In the genomic region with DNA sequence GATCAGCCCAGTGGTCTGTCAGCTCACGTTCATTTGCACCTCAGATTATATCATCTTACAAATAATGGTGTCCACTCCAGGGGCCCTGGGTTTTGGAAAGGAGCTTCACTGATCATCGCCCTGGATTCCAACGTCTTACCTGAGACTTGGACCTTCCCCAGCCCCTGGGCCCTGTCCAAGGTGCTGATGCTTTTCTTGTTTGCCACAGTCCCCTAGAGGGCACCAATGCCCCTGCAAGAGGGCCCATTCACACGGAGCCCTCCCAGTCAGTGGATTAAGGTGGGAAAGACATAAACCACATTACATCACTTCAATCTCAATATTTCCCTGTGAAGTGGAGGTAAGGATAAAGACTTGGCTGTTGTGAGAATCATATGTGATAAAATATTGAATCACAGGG, we compare ENCODE assay signal across 8 cellular contexts.
A peak's percentile ranks its signal among the peaks of the same experiment; 100 is the strongest.
DNase-seq lines count a peak whose midpoint lies in the region; ATAC-seq, FAIRE-seq and TF ChIP-seq lines count a peak whose summit lies in the region.

No MANE protein-coding gene starts in this region.

- intact Hi-C loops in PC-9 (cut with micrococcal nuclease; ENCODE audit: unreplicated experiment) (no loop called here), endothelial cell of umbilical vein (cut with micrococcal nuclease) (loop anchor here (1.0 kb wide), 1 partner anchor 91 kb away; no protein-coding TSS in a partner anchor)

- TF ChIP-seq CTCF in PC-9 (conservative IDR thresholded peaks at IDR 0.05), result peak; percentile 60
- TF ChIP-seq CTCF in endothelial cell of umbilical vein (IDR thresholded peaks at IDR 0.05; ENCODE audit: extremely low read depth in 1 of 2, insufficient read depth in 1 of 2, low read depth in 1 of 2, low read length in 2 of 2), result peak; percentile 57 to 70

- H3K4me3 Mint-ChIP-seq in activated T-helper 17 cell treated with anti-CD3 and anti-CD28 coated beads, Interleukin-2, amount 50 U/mL, for 72 hours, result no peak overlapping the region

- H3K27me3 ChIP-seq in PC-9 (ENCODE audit: insufficient read depth, low read depth) (peaks cover 43% of the 10 kb centered on the region), endothelial cell of umbilical vein (ENCODE audit: control insufficient read depth in 2 of 2, insufficient read depth in 2 of 2, low read length in 2 of 2) (no peaks in the 10 kb centered on the region)

- no peaks in the 10 kb centered on the region for H3K9me1 ChIP-seq in endothelial cell of umbilical vein (replicated peaks; ENCODE audit: control insufficient read depth, extremely low read depth, insufficient read depth, low read length)

- POLR2A ChIA-PET in PC-9 (lab: Charles Lee; ENCODE audit: unreplicated experiment) (no interaction called here), endothelial cell of umbilical vein (lab: Charles Lee) (no interaction called here)

- H2AFZ ChIP-seq in PC-9 (no peak overlapping the region), endothelial cell of umbilical vein (ENCODE audit: low read depth, low read length) (no peak overlapping the region)

- H3K9me3 ChIP-seq in PC-9 (ENCODE audit: insufficient read depth, low read depth) (no peaks in the 10 kb centered on the region), endothelial cell of umbilical vein (replicated peaks; ENCODE audit: control insufficient read depth, insufficient read depth, low read length) (no peaks in the 10 kb centered on the region)

- H3K4me2 ChIP-seq in PC-9 (no peak overlapping the region), endothelial cell of umbilical vein (ENCODE audit: insufficient read depth, low read length) (no peak overlapping the region)

- no peak overlapping the region for H3K9ac ChIP-seq in endothelial cell of umbilical vein (replicated peaks; ENCODE audit: extremely low read depth, insufficient read depth, low read length)

- no peak overlapping the region for H3K4me3 ChIP-seq in PC-9
- no peak overlapping the region for H3K4me3 ChIP-seq in endothelial cell of umbilical vein (replicated peaks in 1 of 3; ENCODE audit: insufficient read depth in 1 of 3, low read depth in 1 of 3, low read length in 3 of 3)

- TF ChIP-seq POLR2A in endothelial cell of umbilical vein (IDR thresholded peaks at IDR 0.05; ENCODE audit: low read depth, low read length), result no peak

- H3K36me3 Mint-ChIP-seq in activated T-helper 17 cell treated with anti-CD3 and anti-CD28 coated beads, Interleukin-2, amount 50 U/mL, for 72 hours (ENCODE audit: low read depth), result no peaks in the 10 kb centered on the region

- dilution Hi-C loops in endothelial cell of umbilical vein (cut with MboI; ENCODE audit: extremely low pct_ligation_motif_present, low sequenced_read_pairs), result no loop called here

- H3K4me1 Mint-ChIP-seq in activated T-helper 17 cell treated with anti-CD3 and anti-CD28 coated beads, Interleukin-2, amount 50 U/mL, for 72 hours, result no peaks in the 10 kb centered on the region

- H3K27ac ChIP-seq in PC-9 (no peak overlapping the region), endothelial cell of umbilical vein (ENCODE audit: insufficient read depth, low read depth, low read length) (no peak overlapping the region)

- no peak overlapping the region for H3K27ac Mint-ChIP-seq in activated T-helper 17 cell treated with anti-CD3 and anti-CD28 coated beads, Interleukin-2, amount 50 U/mL, for 72 hours

- H4K20me1 ChIP-seq in PC-9 (ENCODE audit: insufficient read depth), result no peaks in the 10 kb centered on the region
- H4K20me1 ChIP-seq in endothelial cell of umbilical vein (replicated peaks; ENCODE audit: control insufficient read depth, extremely low read depth, insufficient read depth, low read length), result no peaks in the 10 kb centered on the region

- DNase-seq in stimulated activated CD4-positive, alpha-beta T cell treated with anti-CD3 and anti-CD28 coated beads, Interleukin-12 subunit alpha, Interleukin-12 subunit beta, amount 100 ng/mL, for 48 hours (ENCODE audit: low read depth in 2 of 3, low spot score in 1 of 3), result peak in 2 of 3 donors; percentile 10 to 16
- no peak for DNase-seq in stimulated activated CD4-positive, alpha-beta T cell treated with anti-CD3 and anti-CD28 coated beads, Interleukin-12 subunit alpha, Interleukin-12 subunit beta, amount 100 ng/mL, for 4 hours
- DNase-seq in PC-9 (peak; percentile 46 to 49), endothelial cell of umbilical vein (ENCODE audit: low read depth, low spot score) (peak; percentile 60)
- peak; percentile 20 to 40 for DNase-seq in stimulated activated CD4-positive, alpha-beta T cell treated with anti-CD3 and anti-CD28 coated beads, Interleukin-2, amount 100 ng/mL, for 24 hours
- no peak for DNase-seq in effector CD4-positive, alpha-beta T cell

- H3K9me3 Mint-ChIP-seq in activated T-helper 17 cell treated with anti-CD3 and anti-CD28 coated beads, Interleukin-2, amount 50 U/mL, for 72 hours, result no peaks in the 10 kb centered on the region

- no peaks in the 10 kb centered on the region for H3K4me1 ChIP-seq in PC-9 (replicated peaks; ENCODE audit: insufficient read depth)
- H3K4me1 ChIP-seq in endothelial cell of umbilical vein (ENCODE audit: control insufficient read depth, extremely low read depth, insufficient read depth, low read length), result peaks cover 17% of the 10 kb centered on the region

- H3F3A ChIP-seq in PC-9 (ENCODE audit: insufficient read depth, low read depth), result no peaks in the 10 kb centered on the region

- ATAC-seq in HG03457 (IDR thresholded peaks at IDR 0.05; ENCODE audit: unreplicated experiment), result no peak
- ATAC-seq in activated T-helper 17 cell treated with anti-CD3 and anti-CD28 coated beads, Interleukin-2, amount 50 U/mL, for 72 hours (replicated peaks), result no peak

- peak; percentile 70 for FAIRE-seq in endothelial cell of umbilical vein (lab: Jason Lieb, UNC)

- CTCF ChIA-PET in PC-9 (lab: Charles Lee), result no interaction called here
- CTCF ChIA-PET in endothelial cell of umbilical vein (lab: Charles Lee), result interaction anchor here (0.6 to 1.6 kb wide), 4 partner anchors 47 to 91 kb away, joined by 3 to 6 read pairs (median 4); no protein-coding TSS in a partner anchor

- H3K79me2 ChIP-seq in PC-9 (ENCODE audit: low read depth) (no peaks in the 10 kb centered on the region), endothelial cell of umbilical vein (ENCODE audit: control insufficient read depth, insufficient read depth, low read length) (no peaks in the 10 kb centered on the region)

- H3K9me2 ChIP-seq in PC-9 (ENCODE audit: insufficient read depth), result no peaks in the 10 kb centered on the region

- BruUV-seq in PC-9 (replicated peaks; lab: Mats Ljungman, UMichigan), result no TSS peak
- no TSS peak for BruUV-seq in endothelial cell of umbilical vein (replicated peaks; lab: Mats Ljungman, UMichigan)

- H3K27me3 Mint-ChIP-seq in activated T-helper 17 cell treated with anti-CD3 and anti-CD28 coated beads, Interleukin-2, amount 50 U/mL, for 72 hours, result peaks cover 22% of the 10 kb centered on the region

- H3K36me3 ChIP-seq in PC-9 (ENCODE audit: low read depth) (no peaks in the 10 kb centered on the region), endothelial cell of umbilical vein (ENCODE audit: control insufficient read depth in 2 of 2, extremely low read depth in 1 of 2, insufficient read depth in 2 of 2, low read length in 2 of 2) (no peaks in the 10 kb centered on the region)

TF ChIP-seq in endothelial cell of umbilical vein, 7 proteins besides CTCF, POLR2A, EP300 and RAD21:
- TF ChIP-seq MYC (IDR thresholded peaks at IDR 0.05; ENCODE audit: low read depth, low read length), result no peak
- TF ChIP-seq EZH2 (IDR thresholded peaks at IDR 0.05; ENCODE audit: borderline replicate concordance, low read depth, low read length, severe bottlenecking), result no peak
- TF ChIP-seq FOS (IDR thresholded peaks at IDR 0.05; ENCODE audit: borderline replicate concordance, insufficient read depth, low read length), result no peak
- no peak for TF ChIP-seq GATA2 (IDR thresholded peaks at IDR 0.05; ENCODE audit: insufficient read depth, insufficient read length, low read depth, low read length)
- TF ChIP-seq JUN (IDR thresholded peaks at IDR 0.05; ENCODE audit: borderline replicate concordance, insufficient read depth, insufficient read length, low read depth), result no peak
- TF ChIP-seq, protein P1, sequence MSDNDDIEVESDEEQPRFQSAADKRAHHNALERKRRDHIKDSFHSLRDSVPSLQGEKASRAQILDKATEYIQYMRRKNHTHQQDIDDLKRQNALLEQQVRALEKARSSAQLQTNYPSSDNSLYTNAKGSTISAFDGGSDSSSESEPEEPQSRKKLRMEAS (IDR thresholded peaks at IDR 0.05; ENCODE audit: insufficient read depth, insufficient read length), result no peak
- no peak for TF ChIP-seq POLR2AphosphoS5 (IDR thresholded peaks at IDR 0.05; ENCODE audit: insufficient read depth, low read depth, low read length)

Comparison
In these comparisons a context has a peak if more than half of its experiments do, and no peak if none do; other contexts are left out.
1. DNase-seq: peak in stimulated activated CD4-positive, alpha-beta T cell treated with anti-CD3 and anti-CD28 coated beads, Interleukin-12 subunit alpha, Interleukin-12 subunit beta, amount 100 ng/mL, for 48 hours (2 of 3), PC-9 (2 of 2), endothelial cell of umbilical vein (single experiment) and stimulated activated CD4-positive, alpha-beta T cell treated with anti-CD3 and anti-CD28 coated beads, Interleukin-2, amount 100 ng/mL, for 24 hours (2 of 2); none in stimulated activated CD4-positive, alpha-beta T cell treated with anti-CD3 and anti-CD28 coated beads, Interleukin-12 subunit alpha, Interleukin-12 subunit beta, amount 100 ng/mL, for 4 hours (single experiment) and effector CD4-positive, alpha-beta T cell (single experiment).